Comparison of ENCODE assay signal across 16 cellular contexts in genomic region chr1:240309804-240310203, GRCh38.
"Had no signal": no experiment of that assay in that cellular context is flagged by ENCODE, and none has a peak within 500 bp of the region (broad histone marks: within the 10 kb centered on the region; RNA-seq: fewer than 3 reads in every experiment).

No MANE protein-coding gene starts in this region.

- H3K27ac Mint-ChIP-seq: activated CD4-positive, alpha-beta T cell treated with anti-CD3 and anti-CD28 coated beads, Interleukin-2, amount 10 ng/mL, durations not matched to agents 7 days and 5 days; dendritic cell treated with granulocyte-macrophage colony-stimulating factor and Interleukin-4, amounts not matched to agents 40 ng/mL and 50 ng/mL, for 4 days; mesothelial cell of epicardium; stimulated activated naive B cell treated with anti-CD40 and anti-IgM and Interleukin-4, amounts not matched to agents 10 μg/mL and 1 μg/mL and 100 μg/mL, for 72 hours; T-helper 2 cell treated with Interferon-gamma antibody and Interleukin-4, amounts not matched to agents 5 μg/mL and 100 μg/mL, for 36 hours had no signal

- H3K27ac ChIP-seq: breast epithelium, foreskin keratinocyte, psoas muscle, sigmoid colon, tibial artery, uterus had no signal

- H3K27me3 Mint-ChIP-seq: activated CD4-positive, alpha-beta T cell treated with anti-CD3 and anti-CD28 coated beads, Interleukin-2, amount 10 ng/mL, durations not matched to agents 7 days and 5 days; dendritic cell treated with granulocyte-macrophage colony-stimulating factor and Interleukin-4, amounts not matched to agents 40 ng/mL and 50 ng/mL, for 4 days; stimulated activated naive B cell treated with anti-CD40 and anti-IgM and Interleukin-4, amounts not matched to agents 10 μg/mL and 1 μg/mL and 100 μg/mL, for 72 hours had no signal

- H3K4me3 Mint-ChIP-seq: activated CD4-positive, alpha-beta T cell treated with anti-CD3 and anti-CD28 coated beads, Interleukin-2, amount 10 ng/mL, durations not matched to agents 7 days and 5 days; dendritic cell treated with granulocyte-macrophage colony-stimulating factor and Interleukin-4, amounts not matched to agents 40 ng/mL and 50 ng/mL, for 4 days; mesothelial cell of epicardium; stimulated activated naive B cell treated with anti-CD40 and anti-IgM and Interleukin-4, amounts not matched to agents 10 μg/mL and 1 μg/mL and 100 μg/mL, for 72 hours; T-helper 2 cell treated with Interferon-gamma antibody and Interleukin-4, amounts not matched to agents 5 μg/mL and 100 μg/mL, for 36 hours had no signal

- H3K9me3 Mint-ChIP-seq: activated CD4-positive, alpha-beta T cell treated with anti-CD3 and anti-CD28 coated beads, Interleukin-2, amount 10 ng/mL, durations not matched to agents 7 days and 5 days had no signal

- H3K36me3 Mint-ChIP-seq: mesothelial cell of epicardium; stimulated activated naive B cell treated with anti-CD40 and anti-IgM and Interleukin-4, amounts not matched to agents 10 μg/mL and 1 μg/mL and 100 μg/mL, for 72 hours had no signal

- DNase-seq: activated CD4-positive, alpha-beta T cell treated with anti-CD3 and anti-CD28 coated beads, Interleukin-2, amount 10 ng/mL, durations not matched to agents 7 days and 5 days; activated CD8-positive, alpha-beta memory T cell treated with anti-CD3 and anti-CD28 coated beads, Interleukin-2, amount 50 U/mL, for 48 hours; activated naive CD4-positive, alpha-beta T cell; aorta; effector memory CD4-positive, alpha-beta T cell; foreskin keratinocyte; psoas muscle; sigmoid colon; stimulated activated CD4-positive, alpha-beta T cell treated with anti-CD3 and anti-CD28 coated beads, Interleukin-2, amount 100 ng/mL, for 48 hours; stimulated activated naive B cell treated with anti-CD40 and anti-IgM and Interleukin-4, amounts not matched to agents 10 μg/mL and 1 μg/mL and 100 μg/mL, for 72 hours; tibial artery; uterus had no signal

- H3K4me1 ChIP-seq: breast epithelium, foreskin keratinocyte, psoas muscle, tibial artery, uterus had no signal

- H3K36me3 ChIP-seq: breast epithelium, sigmoid colon, tibial artery, uterus had no signal

- H3K9me3 ChIP-seq: sigmoid colon, tibial artery, uterus had no signal

- H3K4me3 ChIP-seq: breast epithelium, psoas muscle, sigmoid colon, tibial artery, uterus had no signal

- H3K4me1 Mint-ChIP-seq: activated CD4-positive, alpha-beta T cell treated with anti-CD3 and anti-CD28 coated beads, Interleukin-2, amount 10 ng/mL, durations not matched to agents 7 days and 5 days; stimulated activated naive B cell treated with anti-CD40 and anti-IgM and Interleukin-4, amounts not matched to agents 10 μg/mL and 1 μg/mL and 100 μg/mL, for 72 hours had no signal

- H3K27me3 ChIP-seq: breast epithelium, foreskin keratinocyte, sigmoid colon, tibial artery, uterus had no signal

- ATAC-seq: foreskin keratinocyte; psoas muscle; stimulated activated naive B cell treated with anti-CD40 and anti-IgM and Interleukin-4, amounts not matched to agents 10 μg/mL and 1 μg/mL and 100 μg/mL, for 72 hours had no signal
